In the genomic region with DNA sequence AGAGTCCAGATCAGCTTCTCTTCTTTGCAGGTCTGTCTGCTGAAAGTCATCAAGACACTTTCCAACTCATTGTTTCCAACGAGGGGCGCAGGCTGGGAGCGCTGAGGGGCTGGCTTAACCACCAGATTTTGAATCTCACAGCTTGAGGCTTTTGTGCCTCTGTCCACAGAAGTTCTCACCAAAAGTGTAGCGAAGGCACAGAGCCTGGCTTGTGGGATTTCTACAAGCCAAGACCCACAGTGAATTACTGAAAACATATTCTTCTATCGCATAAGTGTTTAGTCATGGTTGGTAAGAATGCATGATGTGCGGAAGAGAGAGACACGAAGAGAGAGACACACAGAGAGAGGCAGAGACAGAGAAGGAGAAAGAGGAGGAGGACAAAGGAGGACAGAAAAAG, we compare ENCODE assay signal across 18 cellular contexts. TPM values are rescaled to one million over a fixed set of nuclear protein-coding genes. Genes with fewer than 3 reads are reported as not detected.
DNase-seq lines count a peak whose midpoint lies in the region; ATAC-seq lines count a peak whose summit lies in the region.
"Had no signal": no experiment of that assay in that cellular context is flagged by ENCODE, and none has a peak within 500 bp of the region (broad histone marks: within the 10 kb centered on the region; RNA-seq: fewer than 3 reads in every experiment).

No MANE protein-coding gene starts in this region.

- H3K9ac ChIP-seq in Karpas-422 (ENCODE audit: low read length) = no peak overlapping the region

- no peaks in the 10 kb centered on the region for H3K36me3 ChIP-seq in Karpas-422 (ENCODE audit: insufficient read depth, low read length)
- H3K36me3 ChIP-seq: heart right ventricle, suprapubic skin had no signal

- H3K36me3 Mint-ChIP-seq in activated T-cell treated with anti-CD3 and anti-CD28 coated beads, Interleukin-2, amount 50 U/mL, for 24 hours (ENCODE audit: low read depth) = no peaks in the 10 kb centered on the region
- no peaks in the 10 kb centered on the region for H3K36me3 Mint-ChIP-seq in activated T-cell treated with anti-CD3 and anti-CD28 coated beads, Interleukin-2, amount 50 U/mL, for 4 hours (ENCODE audit: insufficient read depth)
- no peaks in the 10 kb centered on the region for H3K36me3 Mint-ChIP-seq in activated T-helper 17 cell treated with anti-CD3 and anti-CD28 coated beads, Interleukin-2, amount 50 U/mL, for 72 hours (ENCODE audit: low read depth)
- no peaks in the 10 kb centered on the region for H3K36me3 Mint-ChIP-seq in immature natural killer cell
- H3K36me3 Mint-ChIP-seq in stimulated activated naive CD8-positive, alpha-beta T cell treated with anti-CD3 and anti-CD28 coated beads, Interleukin-15, Interleukin-2, amounts not matched to agents 100 ng/mL and 50 ng/mL, for 24 hours (ENCODE audit: low read depth) = peaks cover 4% of the 10 kb centered on the region

- H3K9me3 ChIP-seq in Karpas-422 (ENCODE audit: low read length) = no peaks in the 10 kb centered on the region
- H3K9me3 ChIP-seq: Caco-2, heart right ventricle, suprapubic skin had no signal

- no peak overlapping the region for H3K4me3 Mint-ChIP-seq in activated T-cell treated with anti-CD3 and anti-CD28 coated beads, Interleukin-2, amount 50 U/mL, for 24 hours
- no peak overlapping the region for H3K4me3 Mint-ChIP-seq in activated T-cell treated with anti-CD3 and anti-CD28 coated beads, Interleukin-2, amount 50 U/mL, for 4 hours
- no peak overlapping the region for H3K4me3 Mint-ChIP-seq in activated T-helper 17 cell treated with anti-CD3 and anti-CD28 coated beads, Interleukin-2, amount 50 U/mL, for 72 hours
- H3K4me3 Mint-ChIP-seq in immature natural killer cell = peak overlapping the region; percentile 7 to 73 (median 27)
- H3K4me3 Mint-ChIP-seq in stimulated activated naive CD8-positive, alpha-beta T cell treated with anti-CD3 and anti-CD28 coated beads, Interleukin-15, Interleukin-2, amounts not matched to agents 100 ng/mL and 50 ng/mL, for 24 hours = no peak overlapping the region

- H4K20me1 ChIP-seq in Karpas-422 (ENCODE audit: insufficient read depth, low read depth, low read length) = peaks cover 4% of the 10 kb centered on the region; the same call in 1 of the 2 replicates

- H3K27ac Mint-ChIP-seq in activated T-cell treated with anti-CD3 and anti-CD28 coated beads, Interleukin-2, amount 50 U/mL, for 24 hours = peak overlapping the region; percentile 9
- peak overlapping the region; percentile 11 for H3K27ac Mint-ChIP-seq in activated T-helper 17 cell treated with anti-CD3 and anti-CD28 coated beads, Interleukin-2, amount 50 U/mL, for 72 hours
- peak overlapping the region; percentile 32 to 94 (median 80) for H3K27ac Mint-ChIP-seq in immature natural killer cell
- H3K27ac Mint-ChIP-seq in stimulated activated naive CD8-positive, alpha-beta T cell treated with anti-CD3 and anti-CD28 coated beads, Interleukin-15, Interleukin-2, amounts not matched to agents 100 ng/mL and 50 ng/mL, for 24 hours = peak overlapping the region; percentile 88

- no peak overlapping the region for H3K4me2 ChIP-seq in Karpas-422 (ENCODE audit: low read depth, low read length, poor library complexity, severe bottlenecking)

- H3K27me3 ChIP-seq in Karpas-422 (ENCODE audit: low read length) = no peaks in the 10 kb centered on the region
- H3K27me3 ChIP-seq: heart right ventricle, suprapubic skin had no signal

- peaks cover 20% of the 10 kb centered on the region for H3K4me1 ChIP-seq in Karpas-422 (ENCODE audit: low read length)

- DNase-seq in activated T-cell treated with anti-CD3 and anti-CD28 coated beads, Interleukin-2, amount 50 U/mL, for 24 hours = no peak
- no peak for DNase-seq in activated T-cell treated with anti-CD3 and anti-CD28 coated beads, Interleukin-2, amount 50 U/mL, for 4 hours
- DNase-seq in immature natural killer cell = peak in 2 of 3 donors; percentile 19 to 28
- no peak for DNase-seq in Karpas-422
- DNase-seq in HCEC 1CT = no peak
- DNase-seq in Kasumi-1 (lab: John Stamatoyannopoulos, UW) = no peak
- DNase-seq: Caco-2; GDM1; heart right ventricle; KBM-7; kidney; NCI-H1417 treated with DMSO at 0.1 percent for 48 hours; NCI-H345; stimulated activated CD4-positive, alpha-beta T cell treated with anti-CD3 and anti-CD28 coated beads, Interleukin-15, amount 100 ng/mL, for 24 hours had no signal

- ATAC-seq in activated T-cell treated with anti-CD3 and anti-CD28 coated beads, Interleukin-2, amount 50 U/mL, for 4 hours = no peak
- ATAC-seq in activated T-helper 17 cell treated with anti-CD3 and anti-CD28 coated beads, Interleukin-2, amount 50 U/mL, for 72 hours (replicated peaks) = no peak
- ATAC-seq: heart right ventricle had no signal

- peaks cover 11% of the 10 kb centered on the region for H3K27me3 Mint-ChIP-seq in activated T-cell treated with anti-CD3 and anti-CD28 coated beads, Interleukin-2, amount 50 U/mL, for 24 hours
- H3K27me3 Mint-ChIP-seq in activated T-cell treated with anti-CD3 and anti-CD28 coated beads, Interleukin-2, amount 50 U/mL, for 4 hours (ENCODE audit: low read depth) = no peaks in the 10 kb centered on the region
- no peaks in the 10 kb centered on the region for H3K27me3 Mint-ChIP-seq in activated T-helper 17 cell treated with anti-CD3 and anti-CD28 coated beads, Interleukin-2, amount 50 U/mL, for 72 hours
- peaks cover 2 to 13% (median 3%) of the 10 kb centered on the region in 3 donors for H3K27me3 Mint-ChIP-seq in immature natural killer cell (ENCODE audit: low read depth in 3 of 3)
- no peaks in the 10 kb centered on the region for H3K27me3 Mint-ChIP-seq in stimulated activated naive CD8-positive, alpha-beta T cell treated with anti-CD3 and anti-CD28 coated beads, Interleukin-15, Interleukin-2, amounts not matched to agents 100 ng/mL and 50 ng/mL, for 24 hours

- H3K9me2 ChIP-seq in Karpas-422 (replicated peaks; ENCODE audit: insufficient read depth, low read length) = no peaks in the 10 kb centered on the region

- no peaks in the 10 kb centered on the region for H3K9me3 Mint-ChIP-seq in activated T-cell treated with anti-CD3 and anti-CD28 coated beads, Interleukin-2, amount 50 U/mL, for 24 hours
- H3K9me3 Mint-ChIP-seq in activated T-cell treated with anti-CD3 and anti-CD28 coated beads, Interleukin-2, amount 50 U/mL, for 4 hours = no peaks in the 10 kb centered on the region
- no peaks in the 10 kb centered on the region for H3K9me3 Mint-ChIP-seq in activated T-helper 17 cell treated with anti-CD3 and anti-CD28 coated beads, Interleukin-2, amount 50 U/mL, for 72 hours
- peaks cover 0 to 1% (median 0%) of the 10 kb centered on the region in 6 donors for H3K9me3 Mint-ChIP-seq in immature natural killer cell
- no peaks in the 10 kb centered on the region for H3K9me3 Mint-ChIP-seq in stimulated activated naive CD8-positive, alpha-beta T cell treated with anti-CD3 and anti-CD28 coated beads, Interleukin-15, Interleukin-2, amounts not matched to agents 100 ng/mL and 50 ng/mL, for 24 hours

- H2AFZ ChIP-seq in Karpas-422 (ENCODE audit: low read length) = no peak overlapping the region

- peaks cover 70% of the 10 kb centered on the region for H3K4me1 Mint-ChIP-seq in activated T-cell treated with anti-CD3 and anti-CD28 coated beads, Interleukin-2, amount 50 U/mL, for 24 hours (ENCODE audit: low read depth)
- H3K4me1 Mint-ChIP-seq in activated T-cell treated with anti-CD3 and anti-CD28 coated beads, Interleukin-2, amount 50 U/mL, for 4 hours (ENCODE audit: low read depth) = peaks cover 66% of the 10 kb centered on the region
- peaks cover 60% of the 10 kb centered on the region for H3K4me1 Mint-ChIP-seq in activated T-helper 17 cell treated with anti-CD3 and anti-CD28 coated beads, Interleukin-2, amount 50 U/mL, for 72 hours
- peaks cover 65 to 82% of the 10 kb centered on the region in 2 donors for H3K4me1 Mint-ChIP-seq in immature natural killer cell
- peaks cover 86% of the 10 kb centered on the region for H3K4me1 Mint-ChIP-seq in stimulated activated naive CD8-positive, alpha-beta T cell treated with anti-CD3 and anti-CD28 coated beads, Interleukin-15, Interleukin-2, amounts not matched to agents 100 ng/mL and 50 ng/mL, for 24 hours (ENCODE audit: low read depth)

- no peak overlapping the region for H3K4me3 ChIP-seq in Karpas-422 (ENCODE audit: low read length)
- H3K4me3 ChIP-seq: heart right ventricle, SK-N-MC, suprapubic skin had no signal

- no peak overlapping the region for H3K27ac ChIP-seq in Karpas-422 (ENCODE audit: low read length)
- H3K27ac ChIP-seq: SK-N-MC, suprapubic skin had no signal

- no peaks in the 10 kb centered on the region for H3K79me2 ChIP-seq in Karpas-422 (ENCODE audit: low read length)

RNA-seq across cellular contexts. Expression of gene BHLHE40, which starts 35.2 kb away (rescaled TPM):
- total RNA-seq in activated T-cell treated with anti-CD3 and anti-CD28 coated beads, Interleukin-2, amount 50 U/mL, for 4 hours = 10 to 100 TPM; 61.9 to 90.8 (median 86.6) TPM
- total RNA-seq in activated T-helper 17 cell treated with anti-CD3 and anti-CD28 coated beads, Interleukin-2, amount 50 U/mL, for 72 hours = 100 to 1,000 TPM; 217 to 527 TPM
- polyA plus RNA-seq in immature natural killer cell = 10 to 100 TPM; 51.4 to 91.9 (median 64.4) TPM
- total RNA-seq in Karpas-422 (2014; rRNA removed; shearing (Covaris generic); ENCODE audit: low replicate concordance) = 0.36 and 0.86 TPM in 2 replicates

Comparison
In these comparisons a context has a peak if more than half of its experiments do, and no peak if none do; other contexts are left out.
1. DNase-seq: peak in immature natural killer cell (2 of 3); none in activated T-cell treated with anti-CD3 and anti-CD28 coated beads, Interleukin-2, amount 50 U/mL, for 24 hours (single experiment), activated T-cell treated with anti-CD3 and anti-CD28 coated beads, Interleukin-2, amount 50 U/mL, for 4 hours (single experiment), Karpas-422 (single experiment), HCEC 1CT (single experiment) and Kasumi-1 (0 of 2).
2. H3K27ac Mint-ChIP-seq: peak in every context shown above with its lines; median percentile 88 in stimulated activated naive CD8-positive, alpha-beta T cell treated with anti-CD3 and anti-CD28 coated beads, Interleukin-15, Interleukin-2, amounts not matched to agents 100 ng/mL and 50 ng/mL, for 24 hours; 80 in immature natural killer cell; 11 in activated T-helper 17 cell treated with anti-CD3 and anti-CD28 coated beads, Interleukin-2, amount 50 U/mL, for 72 hours; 9 in activated T-cell treated with anti-CD3 and anti-CD28 coated beads, Interleukin-2, amount 50 U/mL, for 24 hours.
3. H3K4me3 Mint-ChIP-seq: peak in immature natural killer cell (5 of 5); none in activated T-cell treated with anti-CD3 and anti-CD28 coated beads, Interleukin-2, amount 50 U/mL, for 24 hours (single experiment), activated T-cell treated with anti-CD3 and anti-CD28 coated beads, Interleukin-2, amount 50 U/mL, for 4 hours (single experiment), activated T-helper 17 cell treated with anti-CD3 and anti-CD28 coated beads, Interleukin-2, amount 50 U/mL, for 72 hours (single experiment) and stimulated activated naive CD8-positive, alpha-beta T cell treated with anti-CD3 and anti-CD28 coated beads, Interleukin-15, Interleukin-2, amounts not matched to agents 100 ng/mL and 50 ng/mL, for 24 hours (single experiment).
4. RNA of gene BHLHE40, which starts 35.2 kb away (total RNA-seq): 217 to 527 TPM in activated T-helper 17 cell treated with anti-CD3 and anti-CD28 coated beads, Interleukin-2, amount 50 U/mL, for 72 hours and 61.9 to 90.8 TPM in activated T-cell treated with anti-CD3 and anti-CD28 coated beads, Interleukin-2, amount 50 U/mL, for 4 hours; 0.36 to 0.86 TPM in Karpas-422; every median in the first group is over 10 times any median in the second.